In the genomic region with DNA sequence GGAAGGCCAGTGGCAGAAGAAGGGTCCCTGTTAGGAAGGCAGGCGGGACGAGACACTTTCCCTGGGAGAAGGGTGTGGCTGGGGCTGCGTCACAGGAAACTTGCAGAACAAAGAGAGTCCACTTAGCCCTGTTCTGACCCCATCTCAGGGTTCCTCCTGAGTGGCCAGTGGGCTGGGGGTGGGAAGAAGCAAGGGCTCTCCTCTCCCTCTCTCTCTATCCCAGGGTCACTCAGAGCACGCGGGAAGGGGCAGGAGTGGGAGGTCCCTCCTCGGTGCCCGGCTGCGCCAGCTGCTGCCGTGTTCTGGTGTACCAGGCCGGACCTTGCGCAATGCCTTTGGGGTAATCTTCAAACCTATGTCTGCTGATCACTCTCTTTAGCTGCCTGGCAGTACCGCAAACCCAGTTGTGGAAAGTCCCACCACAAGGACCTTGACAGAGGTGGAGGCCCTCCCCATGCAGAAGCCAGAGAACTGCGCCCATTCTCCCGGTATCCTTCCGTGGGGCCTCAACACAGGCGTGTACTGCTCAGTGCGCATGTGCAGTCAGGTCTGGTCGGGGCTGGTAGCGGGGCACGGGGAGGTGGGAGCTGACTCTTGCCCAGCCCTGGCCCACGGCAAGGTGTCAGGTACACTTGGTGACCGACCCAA, we compare ENCODE assay signal across 1 cellular context.
TF ChIP-seq lines count a peak whose summit lies in the region.

No MANE protein-coding gene starts in this region.

TF ChIP-seq in liver, 16 proteins besides CTCF, POLR2A, EP300 and RAD21 (continued from another document):
- TF ChIP-seq, protein P1, sequence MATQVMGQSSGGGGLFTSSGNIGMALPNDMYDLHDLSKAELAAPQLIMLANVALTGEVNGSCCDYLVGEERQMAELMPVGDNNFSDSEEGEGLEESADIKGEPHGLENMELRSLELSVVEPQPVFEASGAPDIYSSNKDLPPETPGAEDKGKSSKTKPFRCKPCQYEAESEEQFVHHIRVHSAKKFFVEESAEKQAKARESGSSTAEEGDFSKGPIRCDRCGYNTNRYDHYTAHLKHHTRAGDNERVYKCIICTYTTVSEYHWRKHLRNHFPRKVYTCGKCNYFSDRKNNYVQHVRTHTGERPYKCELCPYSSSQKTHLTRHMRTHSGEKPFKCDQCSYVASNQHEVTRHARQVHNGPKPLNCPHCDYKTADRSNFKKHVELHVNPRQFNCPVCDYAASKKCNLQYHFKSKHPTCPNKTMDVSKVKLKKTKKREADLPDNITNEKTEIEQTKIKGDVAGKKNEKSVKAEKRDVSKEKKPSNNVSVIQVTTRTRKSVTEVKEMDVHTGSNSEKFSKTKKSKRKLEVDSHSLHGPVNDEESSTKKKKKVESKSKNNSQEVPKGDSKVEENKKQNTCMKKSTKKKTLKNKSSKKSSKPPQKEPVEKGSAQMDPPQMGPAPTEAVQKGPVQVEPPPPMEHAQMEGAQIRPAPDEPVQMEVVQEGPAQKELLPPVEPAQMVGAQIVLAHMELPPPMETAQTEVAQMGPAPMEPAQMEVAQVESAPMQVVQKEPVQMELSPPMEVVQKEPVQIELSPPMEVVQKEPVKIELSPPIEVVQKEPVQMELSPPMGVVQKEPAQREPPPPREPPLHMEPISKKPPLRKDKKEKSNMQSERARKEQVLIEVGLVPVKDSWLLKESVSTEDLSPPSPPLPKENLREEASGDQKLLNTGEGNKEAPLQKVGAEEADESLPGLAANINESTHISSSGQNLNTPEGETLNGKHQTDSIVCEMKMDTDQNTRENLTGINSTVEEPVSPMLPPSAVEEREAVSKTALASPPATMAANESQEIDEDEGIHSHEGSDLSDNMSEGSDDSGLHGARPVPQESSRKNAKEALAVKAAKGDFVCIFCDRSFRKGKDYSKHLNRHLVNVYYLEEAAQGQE (IDR thresholded peaks at IDR 0.05): peak; percentile 11
- TF ChIP-seq GABPA (IDR thresholded peaks at IDR 0.05 in 1 of 2, conservative IDR thresholded peaks at IDR 0.05 in 1 of 2): no peak
